In the genomic region with DNA sequence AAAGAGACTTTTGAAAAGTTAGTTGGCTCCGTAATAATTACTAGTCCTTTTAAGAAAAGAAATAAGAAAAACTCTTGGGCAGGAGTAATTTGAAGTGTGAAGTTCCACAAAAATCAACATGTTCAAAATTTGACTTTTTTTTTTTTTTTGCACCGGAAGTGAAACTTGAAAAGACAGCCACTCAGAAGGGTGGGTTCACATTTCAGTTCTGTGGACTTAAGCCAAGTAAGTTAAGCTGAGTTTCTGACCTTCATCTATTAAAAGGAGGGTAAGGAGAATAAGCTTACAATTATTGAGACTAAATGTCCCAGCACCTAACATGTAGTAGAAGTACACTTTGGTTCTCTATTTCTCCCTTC, we compare ENCODE assay signal across 10 cellular contexts. TPM values are rescaled to one million over a fixed set of nuclear protein-coding genes. Genes with fewer than 3 reads are reported as not detected.
A peak's percentile ranks its signal among the peaks of the same experiment; 100 is the strongest.
DNase-seq lines count a peak whose midpoint lies in the region; ATAC-seq and TF ChIP-seq lines count a peak whose summit lies in the region.
"Had no signal": no experiment of that assay in that cellular context is flagged by ENCODE, and none has a peak within 500 bp of the region (broad histone marks: within the 10 kb centered on the region; RNA-seq: fewer than 3 reads in every experiment).

No MANE protein-coding gene starts in this region.

- ATAC-seq in HG03159 (IDR thresholded peaks at IDR 0.05; ENCODE audit: unreplicated experiment) (peak; percentile 48), activated B cell treated with CpG ODN at 0.5 μM for 24 hours (ENCODE audit: low read depth) (peak; percentile 34)
- ATAC-seq in stimulated activated memory B cell treated with anti-CD40 and anti-IgM and Interleukin-4, amounts not matched to agents 10 μg/mL and 1 μg/mL and 100 μg/mL, for 72 hours: no peak

- no peaks in the 10 kb centered on the region for H3K27me3 Mint-ChIP-seq in activated naive CD4-positive, alpha-beta T cell treated with anti-CD3 and anti-CD28 coated beads, Interleukin-2, amount 50 U/mL, for 24 hours
- H3K27me3 Mint-ChIP-seq in activated naive CD4-positive, alpha-beta T cell treated with anti-CD3 and anti-CD28 coated beads, Interleukin-2, amount 10 ng/mL, durations not matched to agents 7 days and 5 days: no peaks in the 10 kb centered on the region
- H3K27me3 Mint-ChIP-seq in activated B cell treated with CpG ODN at 0.5 μM for 24 hours: no peaks in the 10 kb centered on the region
- H3K27me3 Mint-ChIP-seq in stimulated activated memory B cell treated with anti-CD40 and anti-IgM and Interleukin-4, amounts not matched to agents 10 μg/mL and 1 μg/mL and 100 μg/mL, for 72 hours: no peaks in the 10 kb centered on the region

- H3K36me3 Mint-ChIP-seq in activated naive CD4-positive, alpha-beta T cell treated with anti-CD3 and anti-CD28 coated beads, Interleukin-2, amount 50 U/mL, for 24 hours: peaks cover 2% of the 10 kb centered on the region
- H3K36me3 Mint-ChIP-seq in activated naive CD4-positive, alpha-beta T cell treated with anti-CD3 and anti-CD28 coated beads, Interleukin-2, amount 10 ng/mL, durations not matched to agents 7 days and 5 days: peaks cover 22% of the 10 kb centered on the region
- H3K36me3 Mint-ChIP-seq in activated B cell treated with CpG ODN at 0.5 μM for 24 hours (ENCODE audit: low read depth): peaks cover 13% of the 10 kb centered on the region
- no peaks in the 10 kb centered on the region for H3K36me3 Mint-ChIP-seq in stimulated activated memory B cell treated with anti-CD40 and anti-IgM and Interleukin-4, amounts not matched to agents 10 μg/mL and 1 μg/mL and 100 μg/mL, for 72 hours

- no peaks in the 10 kb centered on the region for H3K9me3 Mint-ChIP-seq in activated naive CD4-positive, alpha-beta T cell treated with anti-CD3 and anti-CD28 coated beads, Interleukin-2, amount 50 U/mL, for 24 hours
- no peaks in the 10 kb centered on the region for H3K9me3 Mint-ChIP-seq in activated naive CD4-positive, alpha-beta T cell treated with anti-CD3 and anti-CD28 coated beads, Interleukin-2, amount 10 ng/mL, durations not matched to agents 7 days and 5 days
- H3K9me3 Mint-ChIP-seq in activated B cell treated with CpG ODN at 0.5 μM for 24 hours: no peaks in the 10 kb centered on the region
- H3K9me3 Mint-ChIP-seq in stimulated activated memory B cell treated with anti-CD40 and anti-IgM and Interleukin-4, amounts not matched to agents 10 μg/mL and 1 μg/mL and 100 μg/mL, for 72 hours: no peaks in the 10 kb centered on the region

- peaks cover 4 to 13% (median 9%) of the 10 kb centered on the region in 4 donors for H3K36me3 ChIP-seq in stomach

- no peaks in the 10 kb centered on the region for H3K27me3 ChIP-seq in stomach

- peaks cover 51% of the 10 kb centered on the region for H3K4me1 Mint-ChIP-seq in activated naive CD4-positive, alpha-beta T cell treated with anti-CD3 and anti-CD28 coated beads, Interleukin-2, amount 50 U/mL, for 24 hours
- peaks cover 30% of the 10 kb centered on the region for H3K4me1 Mint-ChIP-seq in activated naive CD4-positive, alpha-beta T cell treated with anti-CD3 and anti-CD28 coated beads, Interleukin-2, amount 10 ng/mL, durations not matched to agents 7 days and 5 days
- peaks cover 40% of the 10 kb centered on the region for H3K4me1 Mint-ChIP-seq in activated B cell treated with CpG ODN at 0.5 μM for 24 hours
- H3K4me1 Mint-ChIP-seq in stimulated activated memory B cell treated with anti-CD40 and anti-IgM and Interleukin-4, amounts not matched to agents 10 μg/mL and 1 μg/mL and 100 μg/mL, for 72 hours: peaks cover 43% of the 10 kb centered on the region

- no peak overlapping the region for H3K4me3 Mint-ChIP-seq in activated naive CD4-positive, alpha-beta T cell treated with anti-CD3 and anti-CD28 coated beads, Interleukin-2, amount 50 U/mL, for 24 hours
- H3K4me3 Mint-ChIP-seq in activated naive CD4-positive, alpha-beta T cell treated with anti-CD3 and anti-CD28 coated beads, Interleukin-2, amount 10 ng/mL, durations not matched to agents 7 days and 5 days: no peak overlapping the region
- H3K4me3 Mint-ChIP-seq in activated B cell treated with CpG ODN at 0.5 μM for 24 hours: no peak overlapping the region
- no peak overlapping the region for H3K4me3 Mint-ChIP-seq in stimulated activated memory B cell treated with anti-CD40 and anti-IgM and Interleukin-4, amounts not matched to agents 10 μg/mL and 1 μg/mL and 100 μg/mL, for 72 hours

- no peak for DNase-seq in activated naive CD4-positive, alpha-beta T cell treated with anti-CD3 and anti-CD28 coated beads, Interleukin-2, amount 10 ng/mL, durations not matched to agents 7 days and 5 days
- DNase-seq in activated B cell treated with CpG ODN at 0.5 μM for 24 hours (no peak), stomach (no peak), GM13977 (ENCODE audit: low spot score) (no peak)
- DNase-seq in stimulated activated CD4-positive, alpha-beta T cell treated with anti-CD3 and anti-CD28 coated beads, Interleukin-1b, Interleukin-23, amount 100 ng/mL, for 48 hours: no peak
- DNase-seq: NCI-H1092, nucleus accumbens had no signal

- no peak overlapping the region for H3K27ac ChIP-seq in stomach

- no peak for TF ChIP-seq EP300 in stomach (IDR thresholded peaks at IDR 0.05)

- WGBS in stomach, 5 donors: 71 to 83% (median 75%) methylated on average over 2 of the region's 2 CpGs

- in situ Hi-C loops in GM13977 (cut with MboI; ENCODE audit: low pct_unique_long_range_greater_than_20kb, low sequenced_read_pairs, unreplicated experiment): no loop called here

- no peak for TF ChIP-seq POLR2A in stomach (IDR thresholded peaks at IDR 0.05)

- intact Hi-C loops in activated B cell treated with CpG ODN at 0.5 μM for 24 hours (cut with micrococcal nuclease): loop anchor here (1.0 to 2.0 kb wide), 2 partner anchors 11 to 50 kb away; partner anchors contain the start of genes RO60 and UCHL5
- intact Hi-C loops in stomach (cut with DNase I; ENCODE audit: low total_unique reads): no loop called here

- CTCF ChIA-PET in activated naive CD4-positive, alpha-beta T cell treated with anti-CD3 and anti-CD28 coated beads, Interleukin-2, amount 10 ng/mL, durations not matched to agents 7 days and 5 days (lab: Charles Lee): no interaction called here
- CTCF ChIA-PET in activated B cell treated with CpG ODN at 0.5 μM for 24 hours (lab: Charles Lee): interaction anchor here (1.1 to 1.5 kb wide), 2 partner anchors 12 to 52 kb away, joined by 3 to 6 read pairs; partner anchors contain the start of genes CDC73 and UCHL5

- H3K27ac Mint-ChIP-seq in activated naive CD4-positive, alpha-beta T cell treated with anti-CD3 and anti-CD28 coated beads, Interleukin-2, amount 50 U/mL, for 24 hours: peak overlapping the region; percentile 37
- H3K27ac Mint-ChIP-seq in activated naive CD4-positive, alpha-beta T cell treated with anti-CD3 and anti-CD28 coated beads, Interleukin-2, amount 10 ng/mL, durations not matched to agents 7 days and 5 days: no peak overlapping the region
- H3K27ac Mint-ChIP-seq in activated B cell treated with CpG ODN at 0.5 μM for 24 hours: peak overlapping the region; percentile 65
- H3K27ac Mint-ChIP-seq in stimulated activated memory B cell treated with anti-CD40 and anti-IgM and Interleukin-4, amounts not matched to agents 10 μg/mL and 1 μg/mL and 100 μg/mL, for 72 hours: peak overlapping the region; percentile 24

- no peak for TF ChIP-seq CTCF in activated B cell treated with CpG ODN at 0.5 μM for 24 hours (IDR thresholded peaks at IDR 0.05)
- TF ChIP-seq CTCF in stomach (IDR thresholded peaks at IDR 0.05): no peak
- no peak for TF ChIP-seq CTCF in GM13977 (IDR thresholded peaks at IDR 0.05; ENCODE audit: extremely low read depth, insufficient read depth, missing control alignments)

- H3K9me3 ChIP-seq in stomach: no peaks in the 10 kb centered on the region

- POLR2A ChIA-PET in activated B cell treated with CpG ODN at 0.5 μM for 24 hours (lab: Charles Lee): interaction anchor here (0.7 kb wide), 1 partner anchor 11 kb away, joined by 7 read pairs; the partner anchor contains the start of gene UCHL5

- H3K4me3 ChIP-seq in stomach: no peak overlapping the region

- H3K4me1 ChIP-seq in stomach: peaks cover 0 to 35% (median 15%) of the 10 kb centered on the region in 4 donors

RNA-seq across cellular contexts. Expression of gene RO60, which starts 11.0 kb away (rescaled TPM):
- total RNA-seq in activated B cell treated with CpG ODN at 0.5 μM for 24 hours (55.9 and 61.1 TPM in 2 replicates), stomach (100 to 1,000 TPM in 1 of 5 donors, 10 to 100 TPM in 4; 34.2 to 155 (median 79.9) TPM)
- polyA plus RNA-seq in stomach: 1 to 10 TPM; 2.6 to 8.5 (median 3.7) TPM

RNA-seq across cellular contexts. Expression of gene UCHL5, which starts 11.2 kb away (rescaled TPM):
- total RNA-seq in activated B cell treated with CpG ODN at 0.5 μM for 24 hours (32.3 and 36.4 TPM in 2 replicates), stomach (10 to 100 TPM in 4 of 5 donors, 1 to 10 TPM in 1; 8.7 to 69.8 (median 25.9) TPM)
- 10 to 100 TPM; 12.7 to 23.8 (median 16.9) TPM for polyA plus RNA-seq in stomach

RNA-seq across cellular contexts. Expression of gene GLRX2, which starts 34.8 kb away (rescaled TPM):
- total RNA-seq in activated B cell treated with CpG ODN at 0.5 μM for 24 hours (10.9 and 14.4 TPM in 2 replicates), stomach (1 to 10 TPM; 1.2 to 6.6 (median 4.3) TPM)
- polyA plus RNA-seq in stomach: 10 to 100 TPM; 18.0 to 18.7 (median 18.4) TPM

RNA-seq across cellular contexts. Expression of gene CDC73, which starts 51.5 kb away (rescaled TPM):
- total RNA-seq in activated B cell treated with CpG ODN at 0.5 μM for 24 hours (55.9 and 59.1 TPM in 2 replicates), stomach (10 to 100 TPM in 4 of 5 donors, 1 to 10 TPM in 1; 6.7 to 75.9 (median 29.9) TPM)
- polyA plus RNA-seq in stomach: 10 to 100 TPM in 1 of 3 donors, 1 to 10 TPM in 2; 7.1 to 11.9 (median 9.6) TPM
